30 cellular contexts compared by ENCODE assay signal in the genomic region with DNA sequence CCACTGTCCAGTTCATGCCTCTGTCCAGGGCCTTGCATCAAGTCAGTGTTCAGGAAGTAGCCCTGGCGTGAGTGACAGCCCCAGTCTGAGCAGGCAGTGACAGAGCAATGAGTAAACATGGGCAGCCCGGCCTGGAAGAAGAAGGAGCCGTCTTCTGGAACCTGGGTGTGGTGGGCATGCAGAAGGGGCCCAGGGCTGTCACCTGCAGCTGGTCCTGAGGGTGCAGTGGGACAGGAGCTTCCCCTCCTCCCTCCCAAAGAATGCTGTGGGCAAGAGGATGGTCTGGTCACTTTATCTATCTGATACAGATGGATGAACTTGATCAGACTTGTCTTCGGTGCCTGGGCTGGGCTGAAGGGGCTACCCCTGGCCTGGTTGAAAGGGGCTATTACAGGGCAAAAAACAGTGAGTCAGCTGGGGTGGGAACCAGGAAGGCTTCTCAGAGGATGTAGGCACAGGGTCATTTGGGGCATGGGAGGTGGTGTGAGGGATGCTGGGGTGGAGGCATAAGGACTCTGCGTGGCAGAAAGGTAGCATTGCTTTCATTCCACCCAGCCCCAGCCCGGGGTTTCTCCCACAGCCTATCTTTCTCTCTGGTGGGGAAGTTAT. TPM values are rescaled to one million over a fixed set of nuclear protein-coding genes. Genes with fewer than 3 reads are reported as not detected.
A peak's percentile ranks its signal among the peaks of the same experiment; 100 is the strongest.
DNase-seq lines count a peak whose midpoint lies in the region; ATAC-seq, FAIRE-seq and TF ChIP-seq lines count a peak whose summit lies in the region.
"Had no signal": no experiment of that assay in that cellular context is flagged by ENCODE, and none has a peak within 500 bp of the region (broad histone marks: within the 10 kb centered on the region; RNA-seq: fewer than 3 reads in every experiment).

No MANE protein-coding gene starts in this region.

- no peaks in the 10 kb centered on the region for H3K9me3 ChIP-seq in HepG2 (ENCODE audit: low read length)
- H3K9me3 ChIP-seq in right lobe of liver = no peaks in the 10 kb centered on the region
- H3K9me3 ChIP-seq in uterus = no peaks in the 10 kb centered on the region
- H3K9me3 ChIP-seq in endodermal cell (ENCODE audit: control insufficient read depth, low read length) = no peaks in the 10 kb centered on the region
- H3K9me3 ChIP-seq: Caco-2, Peyer's patch, SJCRH30, thoracic aorta had no signal

- TF ChIP-seq POLR2A in HepG2 (IDR thresholded peaks at IDR 0.05; ENCODE audit: insufficient read depth in 1 of 2, low read depth in 2 of 2, low read length in 2 of 2) (no peak), right lobe of liver (IDR thresholded peaks at IDR 0.05) (no peak), uterus (IDR thresholded peaks at IDR 0.05) (no peak)

- no peaks in the 10 kb centered on the region for H3K27me3 ChIP-seq in HepG2 (ENCODE audit: control insufficient read depth in 1 of 2, insufficient read depth in 2 of 2, low read length in 2 of 2)
- H3K27me3 ChIP-seq in right lobe of liver = no peaks in the 10 kb centered on the region
- H3K27me3 ChIP-seq in foreskin keratinocyte = no peaks in the 10 kb centered on the region
- H3K27me3 ChIP-seq in uterus = no peaks in the 10 kb centered on the region
- no peaks in the 10 kb centered on the region for H3K27me3 ChIP-seq in endodermal cell (ENCODE audit: control insufficient read depth, insufficient read depth, low read length, poor library complexity, severe bottlenecking)
- H3K27me3 ChIP-seq: dorsolateral prefrontal cortex, Peyer's patch, SJCRH30 had no signal

- H3K27me3 Mint-ChIP-seq in endodermal cell (ENCODE audit: insufficient read depth) = no peaks in the 10 kb centered on the region
- H3K27me3 Mint-ChIP-seq: activated B cell treated with CpG ODN at 0.5 μM for 24 hours; activated naive CD4-positive, alpha-beta T cell treated with anti-CD3 and anti-CD28 coated beads, Interleukin-2, amount 50 U/mL, for 24 hours; IgD-negative memory B cell; memory B cell; T-cell had no signal

- DNase-seq in HepG2 (ENCODE audit: low spot score) (no peak), right lobe of liver (no peak), RKO (ENCODE audit: low spot score) (peak; percentile 51), foreskin keratinocyte (no peak), uterus (no peak), endodermal cell (no peak)
- DNase-seq: activated B cell treated with CpG ODN at 0.5 μM for 24 hours; amygdala; C1 segment of cervical spinal cord; Caco-2; dorsolateral prefrontal cortex; GF-D8; hypothalamus; left colon; NCI-H1436 treated with DMSO at 0.1 percent for 48 hours; nephron progenitor cell; Peyer's patch; retina; SJCRH30; stimulated activated naive CD8-positive, alpha-beta T cell treated with anti-CD3 and anti-CD28 coated beads, Interleukin-15, Interleukin-2, amounts not matched to agents 100 U/mL and 50 U/mL, for 24 hours; T-cell had no signal

- no peak overlapping the region for H3K27ac ChIP-seq in HepG2 (ENCODE audit: extremely low read length, insufficient read depth, low read length)
- no peak overlapping the region for H3K27ac ChIP-seq in right lobe of liver
- no peak overlapping the region for H3K27ac ChIP-seq in foreskin keratinocyte
- H3K27ac ChIP-seq in uterus = no peak overlapping the region
- H3K27ac ChIP-seq in endodermal cell (ENCODE audit: low read depth, low read length) = no peak overlapping the region
- H3K27ac ChIP-seq: parathyroid adenoma, Peyer's patch, SJCRH30, thoracic aorta had no signal

- H3K4me1 Mint-ChIP-seq in endodermal cell = no peaks in the 10 kb centered on the region
- H3K4me1 Mint-ChIP-seq: activated B cell treated with CpG ODN at 0.5 μM for 24 hours; activated naive CD4-positive, alpha-beta T cell treated with anti-CD3 and anti-CD28 coated beads, Interleukin-2, amount 50 U/mL, for 24 hours had no signal

- 100% methylated on average over 3 of the region's 6 CpGs for WGBS in HepG2 (ENCODE audit: low lambda C conversion rate)
- WGBS in right lobe of liver (ENCODE audit: insufficient coverage, low coverage, low lambda C conversion rate, missing lambda C conversion rate) = 92% methylated on average over 2 of the region's 6 CpGs
- 75 to 90% methylated on average over 1 to 6 of the region's 6 CpGs for WGBS in endodermal cell (ENCODE audit: insufficient coverage in 1 of 2, insufficient read length in 1 of 2), 2 experiments

- intact Hi-C loops in HepG2 (cut with micrococcal nuclease; ENCODE audit: unreplicated experiment) = no loop called here
- intact Hi-C loops in right lobe of liver (cut with DNase I) = no loop called here
- intact Hi-C loops in uterus (cut with DNase I; ENCODE audit: low total_unique reads) = no loop called here

- no peaks in the 10 kb centered on the region for H3K9me3 Mint-ChIP-seq in endodermal cell
- H3K9me3 Mint-ChIP-seq: activated B cell treated with CpG ODN at 0.5 μM for 24 hours; activated naive CD4-positive, alpha-beta T cell treated with anti-CD3 and anti-CD28 coated beads, Interleukin-2, amount 50 U/mL, for 24 hours; activated T-helper 2 cell treated with anti-CD3 and anti-CD28 coated beads, Interferon-gamma antibody, Interleukin-2, Interleukin-4, amounts not matched to agents 10 μg/mL and 5 μg/mL and 100 μg/mL, durations not matched to agents 14 hours and 24 hours and 36 hours; IgD-negative memory B cell; memory B cell; nephron progenitor cell; T-cell had no signal

- no peak for FAIRE-seq in HepG2 (lab: Jason Lieb, UNC)

- no peak overlapping the region for H3K9ac ChIP-seq in HepG2 (ENCODE audit: insufficient read depth, low read depth, low read length)
- H3K9ac ChIP-seq in endodermal cell (ENCODE audit: extremely low read depth, low read length, poor library complexity, severe bottlenecking) = no peak overlapping the region
- H3K9ac ChIP-seq: parathyroid adenoma had no signal

- ATAC-seq in HepG2 (no peak), right lobe of liver (no peak), foreskin keratinocyte (peak; percentile 70), HG03135 (IDR thresholded peaks at IDR 0.05; ENCODE audit: unreplicated experiment) (no peak)
- ATAC-seq: HCT116; left colon; stimulated activated naive CD8-positive, alpha-beta T cell treated with anti-CD3 and anti-CD28 coated beads, Interleukin-15, Interleukin-2, amounts not matched to agents 100 U/mL and 50 U/mL, for 24 hours; T-cell had no signal

- H3K36me3 Mint-ChIP-seq in endodermal cell (ENCODE audit: low read depth) = peaks cover 59% of the 10 kb centered on the region

- no peak for TF ChIP-seq EP300 in HepG2 (IDR thresholded peaks at IDR 0.05; ENCODE audit: low read depth in 2 of 2, low read length in 2 of 2)
- no peak for TF ChIP-seq EP300 in HepG2 (CRISPR knock-in tag; IDR thresholded peaks at IDR 0.05; ENCODE audit: borderline replicate concordance)

- peaks cover 64 to 93% of the 10 kb centered on the region in 2 experiments for H3K36me3 ChIP-seq in HepG2 (replicated peaks in 1 of 2; ENCODE audit: control insufficient read depth in 1 of 2, insufficient read depth in 2 of 2, low read length in 2 of 2)
- H3K36me3 ChIP-seq in right lobe of liver = peaks cover 11 to 50% (median 32%) of the 10 kb centered on the region in 4 donors
- H3K36me3 ChIP-seq in uterus = no peaks in the 10 kb centered on the region
- H3K36me3 ChIP-seq in endodermal cell (ENCODE audit: control insufficient read depth, insufficient read depth, low read length) = peaks cover 61% of the 10 kb centered on the region

- in situ Hi-C loops in HepG2 (cut with HindIII; ENCODE audit: extremely low pct_ligation_motif_present, low pct_unique_long_range_greater_than_20kb) = no loop called here

- H3K4me3 ChIP-seq in HepG2 (replicated peaks in 1 of 3; ENCODE audit: insufficient read depth in 1 of 3, low read depth in 2 of 3, low read length in 3 of 3) (no peak overlapping the region), right lobe of liver (no peak overlapping the region), uterus (no peak overlapping the region), endodermal cell (ENCODE audit: low read length) (no peak overlapping the region)
- H3K4me3 ChIP-seq: dorsolateral prefrontal cortex, Peyer's patch, SJCRH30, smooth muscle cell, thoracic aorta had no signal

- TF ChIP-seq CTCF in HepG2 (CRISPR knock-in tag; IDR thresholded peaks at IDR 0.05) (no peak), right lobe of liver (IDR thresholded peaks at IDR 0.05) (no peak), foreskin keratinocyte (conservative IDR thresholded peaks at IDR 0.05) (no peak), uterus (IDR thresholded peaks at IDR 0.05) (no peak), endodermal cell (conservative IDR thresholded peaks at IDR 0.05) (no peak)

- no peak overlapping the region for H2AFZ ChIP-seq in HepG2 (ENCODE audit: low read length)
- H2AFZ ChIP-seq: parathyroid adenoma had no signal

- no peak for TF ChIP-seq RAD21 in HepG2 (CRISPR knock-in tag; IDR thresholded peaks at IDR 0.05)

- BruUV-seq in HepG2 (replicated peaks; lab: Mats Ljungman, UMichigan) = no TSS peak

- H3K4me1 ChIP-seq in HepG2 (ENCODE audit: insufficient read depth, low read length) (peaks cover 6% of the 10 kb centered on the region; the same call in 1 of the 2 replicates), right lobe of liver (peaks cover 0 to 10% (median 0%) of the 10 kb centered on the region in 4 donors), foreskin keratinocyte (peaks cover 7% of the 10 kb centered on the region), uterus (no peaks in the 10 kb centered on the region), endodermal cell (ENCODE audit: control insufficient read depth, insufficient read depth, low read length) (no peaks in the 10 kb centered on the region)
- H3K4me1 ChIP-seq: Caco-2, parathyroid adenoma, Peyer's patch, SJCRH30 had no signal

- POLR2A ChIA-PET in HepG2 (lab: Yijun Ruan, JAX) = no interaction called here

- CTCF ChIA-PET in HepG2 (lab: Yijun Ruan, JAX; ENCODE audit: low intra/inter-chr PET ratio, low total read pairs) = no interaction called here

- no peaks in the 10 kb centered on the region for H3K79me2 ChIP-seq in HepG2 (ENCODE audit: insufficient read depth, low read length)
- H3K79me2 ChIP-seq: parathyroid adenoma had no signal

- H3K4me2 ChIP-seq in HepG2 (ENCODE audit: low read depth, low read length) = no peak overlapping the region
- H3K4me2 ChIP-seq: smooth muscle cell had no signal

- no peak overlapping the region for H3K4me3 Mint-ChIP-seq in endodermal cell
- H3K4me3 Mint-ChIP-seq: activated B cell treated with CpG ODN at 0.5 μM for 24 hours; activated naive CD4-positive, alpha-beta T cell treated with anti-CD3 and anti-CD28 coated beads, Interleukin-2, amount 50 U/mL, for 24 hours; IgD-negative memory B cell; memory B cell; nephron progenitor cell; T-cell had no signal

- H3K27ac Mint-ChIP-seq in endodermal cell = no peak overlapping the region
- H3K27ac Mint-ChIP-seq: activated B cell treated with CpG ODN at 0.5 μM for 24 hours; activated naive CD4-positive, alpha-beta T cell treated with anti-CD3 and anti-CD28 coated beads, Interleukin-2, amount 50 U/mL, for 24 hours; activated T-helper 2 cell treated with anti-CD3 and anti-CD28 coated beads, Interferon-gamma antibody, Interleukin-2, Interleukin-4, amounts not matched to agents 10 μg/mL and 5 μg/mL and 100 μg/mL, durations not matched to agents 14 hours and 24 hours and 36 hours; IgD-negative memory B cell; memory B cell; nephron progenitor cell; T-cell had no signal

- H4K20me1 ChIP-seq in HepG2 (ENCODE audit: insufficient read depth, low read length) = no peaks in the 10 kb centered on the region; the same call in 1 of the 2 replicates

RNA-seq across cellular contexts. Expression of a gene that starts 42.7 kb away (rescaled TPM):
- total RNA-seq in HepG2 (2016; rRNA removed; fragmentation: Illumina TruSeq; extraction: Trizol) (157 and 178 TPM in 2 replicates), right lobe of liver (100 to 1,000 TPM in 1 of 6 experiments, 10 to 100 TPM in 5; 53.7 to 106 (median 90.1) TPM), foreskin keratinocyte (93.2 and 99.0 TPM in 2 replicates), uterus (10 to 100 TPM in 3 of 4 donors, under 1 TPM in 1; 0.26 to 22.6 (median 12.7) TPM), endodermal cell (10 to 100 TPM; 50.4 to 51.0 TPM)
- total RNA-seq in HepG2 (2016; cell fraction: cytosol; rRNA removed; fragmentation: Illumina TruSeq; extraction: Trizol; ENCODE audit: low read depth) = 30.6 and 37.3 TPM in 2 replicates
- total RNA-seq in HepG2 (2016; cell fraction: insoluble cytoplasmic fraction; rRNA removed; fragmentation: Illumina TruSeq; extraction: Trizol) = 154 and 176 TPM in 2 replicates
- total RNA-seq in HepG2 (2016; cell fraction: membrane; rRNA removed; fragmentation: Illumina TruSeq; extraction: Trizol) = 93.6 and 97.6 TPM in 2 replicates
- 106 and 121 TPM in 2 replicates for total RNA-seq in HepG2 (2016; cell fraction: nucleus; rRNA removed; fragmentation: Illumina TruSeq; extraction: Trizol)
- polyA plus RNA-seq in HepG2 (2011; rRNA removed) (134 and 147 TPM in 2 replicates), foreskin keratinocyte (97.0 and 106 TPM in 2 replicates)
- polyA plus RNA-seq in HepG2 (2011; cell fraction: cytosol; rRNA removed) = 144 and 156 TPM in 2 replicates
- 229 and 231 TPM in 2 replicates for polyA plus RNA-seq in HepG2 (2011; cell fraction: nucleus; rRNA removed)
- 92.0 and 152 TPM in 2 replicates for polyA plus RNA-seq in HepG2 (2012)
- 48.0 and 48.3 TPM in 2 replicates for polyA plus RNA-seq in HepG2 (2016; cell fraction: cytosol; fragmentation: Illumina TruSeq; extraction: Trizol; ENCODE audit: low read depth)
- 270 and 301 TPM in 2 replicates for polyA plus RNA-seq in HepG2 (2016; cell fraction: insoluble cytoplasmic fraction; fragmentation: Illumina TruSeq; extraction: Trizol; ENCODE audit: low read depth)
- 80.3 and 83.8 TPM in 2 replicates for polyA plus RNA-seq in HepG2 (2016; cell fraction: membrane; fragmentation: Illumina TruSeq; extraction: Trizol; ENCODE audit: low read depth)
- 218 and 229 TPM in 2 replicates for polyA plus RNA-seq in HepG2 (2016; cell fraction: nucleus; fragmentation: Illumina TruSeq; extraction: Trizol; ENCODE audit: insufficient read depth, low read depth)
- polyA minus RNA-seq in HepG2 (2011; rRNA and poly(A)+ RNA removed; ENCODE audit: low replicate concordance) = 220 and 249 TPM in 2 replicates
- 69.6 and 71.7 TPM in 2 replicates for polyA minus RNA-seq in HepG2 (2011; cell fraction: cytosol; rRNA and poly(A)+ RNA removed)
- 105 and 112 TPM in 2 replicates for polyA minus RNA-seq in HepG2 (2011; cell fraction: nucleus; rRNA and poly(A)+ RNA removed)
- polyA plus RNA-seq in endodermal cell (2013, experiment 1 of 2) = 54.6 TPM
- polyA plus RNA-seq in endodermal cell (2013, experiment 2 of 2) = 46.4 TPM
